ENCODE assay signal across 8 cellular contexts in genomic region chr3:188153949-188154757, GRCh38. TPM values are rescaled to one million over a fixed set of nuclear protein-coding genes. Genes with fewer than 3 reads are reported as not detected.
DNase-seq lines count a peak whose midpoint lies in the region; ATAC-seq, FAIRE-seq and TF ChIP-seq lines count a peak whose summit lies in the region.

A gene with protein sequence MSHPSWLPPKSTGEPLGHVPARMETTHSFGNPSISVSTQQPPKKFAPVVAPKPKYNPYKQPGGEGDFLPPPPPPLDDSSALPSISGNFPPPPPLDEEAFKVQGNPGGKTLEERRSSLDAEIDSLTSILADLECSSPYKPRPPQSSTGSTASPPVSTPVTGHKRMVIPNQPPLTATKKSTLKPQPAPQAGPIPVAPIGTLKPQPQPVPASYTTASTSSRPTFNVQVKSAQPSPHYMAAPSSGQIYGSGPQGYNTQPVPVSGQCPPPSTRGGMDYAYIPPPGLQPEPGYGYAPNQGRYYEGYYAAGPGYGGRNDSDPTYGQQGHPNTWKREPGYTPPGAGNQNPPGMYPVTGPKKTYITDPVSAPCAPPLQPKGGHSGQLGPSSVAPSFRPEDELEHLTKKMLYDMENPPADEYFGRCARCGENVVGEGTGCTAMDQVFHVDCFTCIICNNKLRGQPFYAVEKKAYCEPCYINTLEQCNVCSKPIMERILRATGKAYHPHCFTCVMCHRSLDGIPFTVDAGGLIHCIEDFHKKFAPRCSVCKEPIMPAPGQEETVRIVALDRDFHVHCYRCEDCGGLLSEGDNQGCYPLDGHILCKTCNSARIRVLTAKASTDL (plus strand): TSS chr3:188154157. CDS start chr3:188406121, 251,964 bp downstream.

- peak within 1 kb of the TSS; percentile 85 for H2BK120ac ChIP-seq in neuronal stem cell (ENCODE audit: low read depth, low read length)

- no CpG with 5 or more reads among the region's 75 CpGs for WGBS in neuronal stem cell (ENCODE audit: extremely low coverage in 2 of 2, insufficient read length in 2 of 2, insufficient replicate concordance in 1 of 2), 2 donors

- ATAC-seq in HG03439 (IDR thresholded peaks at IDR 0.05; ENCODE audit: unreplicated experiment) (peak; percentile 87), RWPE2 (ENCODE audit: low read depth) (peak; percentile 75), foreskin keratinocyte (peak; percentile 76)

- H3K9me3 ChIP-seq in BLaER1 (no peaks in the 10 kb centered on the region), RWPE2 (ENCODE audit: severe bottlenecking) (no peaks in the 10 kb centered on the region), neuronal stem cell (replicated peaks in 1 of 2; ENCODE audit: control insufficient read depth in 2 of 2, insufficient read depth in 1 of 2, low read depth in 1 of 2, low read length in 2 of 2) (no peaks in the 10 kb centered on the region)

- H3K4ac ChIP-seq in neuronal stem cell (ENCODE audit: low read length), result no peak within 1 kb of the TSS

- H3K27me3 ChIP-seq in BLaER1, result no peaks in the 10 kb centered on the region
- no peaks in the 10 kb centered on the region for H3K27me3 ChIP-seq in RWPE2 (ENCODE audit: insufficient read depth, poor library complexity, severe bottlenecking)
- no peaks in the 10 kb centered on the region for H3K27me3 ChIP-seq in foreskin keratinocyte
- H3K27me3 ChIP-seq in neuronal stem cell (ENCODE audit: control insufficient read depth in 3 of 3, insufficient read depth in 3 of 3, low read depth in 1 of 3, low read length in 3 of 3), result no peaks in the 10 kb centered on the region

- peaks cover 39% of the 10 kb centered on the region for H4K20me1 ChIP-seq in BLaER1

- peak within 1 kb of the TSS; percentile 97 for H3K18ac ChIP-seq in neuronal stem cell (ENCODE audit: low read length)

- H3K23ac ChIP-seq in neuronal stem cell (ENCODE audit: low read depth, low read length, poor library complexity), result peak within 1 kb of the TSS; percentile 57

- H3K4me1 ChIP-seq in BLaER1 (peaks cover 57% of the 10 kb centered on the region), RWPE2 (ENCODE audit: insufficient read depth, poor library complexity, severe bottlenecking) (peaks cover 3% of the 10 kb centered on the region), foreskin keratinocyte (peaks cover 17% of the 10 kb centered on the region), neuronal stem cell (ENCODE audit: control insufficient read depth in 2 of 2, insufficient read depth in 1 of 2, low read depth in 1 of 2, low read length in 2 of 2) (peaks cover 8 to 12% of the 10 kb centered on the region in 2 donors)

- H3K4me3 ChIP-seq in BLaER1 (peak within 1 kb of the TSS; percentile 83), RWPE2 (ENCODE audit: severe bottlenecking) (peak within 1 kb of the TSS; percentile 72), neuronal stem cell (ENCODE audit: low read length in 2 of 2) (peak within 1 kb of the TSS; percentile 54 to 94)

- H3K27ac ChIP-seq in BLaER1 (peak within 1 kb of the TSS; percentile 78), RWPE2 (ENCODE audit: poor library complexity, severe bottlenecking) (peak within 1 kb of the TSS; percentile 73), foreskin keratinocyte (peak within 1 kb of the TSS; percentile 46), neuronal stem cell (replicated peaks; ENCODE audit: low read length) (peak within 1 kb of the TSS; percentile 77)

- TF ChIP-seq CTCF in RWPE2 (IDR thresholded peaks at IDR 0.05; ENCODE audit: poor library complexity, severe bottlenecking) (no peak), foreskin keratinocyte (conservative IDR thresholded peaks at IDR 0.05) (no peak)

- peak within 1 kb of the TSS; percentile 93 for H2BK12ac ChIP-seq in neuronal stem cell (ENCODE audit: low read length)

- H3K9ac ChIP-seq in BLaER1, result peak within 1 kb of the TSS; percentile 84
- H3K9ac ChIP-seq in neuronal stem cell (ENCODE audit: low read depth, low read length, poor library complexity), result peak within 1 kb of the TSS; percentile 87

- no peak for FAIRE-seq in GM19239 (lab: Jason Lieb, UNC)

- peak within 1 kb of the TSS; percentile 82 for H4K91ac ChIP-seq in neuronal stem cell (ENCODE audit: low read depth, low read length, poor library complexity)

- peaks cover 1% of the 10 kb centered on the region; the same call in 1 of the 2 replicates for H3K36me3 ChIP-seq in BLaER1
- H3K36me3 ChIP-seq in RWPE2 (ENCODE audit: low read depth), result no peaks in the 10 kb centered on the region
- H3K36me3 ChIP-seq in neuronal stem cell (replicated peaks in 1 of 2; ENCODE audit: control insufficient read depth in 2 of 2, insufficient read depth in 2 of 2, low read length in 2 of 2), result peaks cover 0 to 3% of the 10 kb centered on the region in 2 donors

- DNase-seq in GM19239 (ENCODE audit: insufficient read length, low spot score), result peak; percentile 64
- DNase-seq in RWPE2 (ENCODE audit: low spot score), result peak; percentile 71
- DNase-seq in activated gamma-delta T cell treated with Interleukin-2 at 50 U/mL for 16 hours, result peak; percentile 74
- DNase-seq in foreskin keratinocyte, result peak; percentile 50 to 64
- DNase-seq in neuronal stem cell (ENCODE audit: low spot score), result peak; percentile 79
- peak; percentile 38 for DNase-seq in stromal cell of bone marrow (ENCODE audit: low read depth)

- H3K14ac ChIP-seq in neuronal stem cell (ENCODE audit: low read length), result peak within 1 kb of the TSS; percentile 86

- H2AK5ac ChIP-seq in neuronal stem cell (ENCODE audit: low read depth, low read length), result no peak within 1 kb of the TSS

- H3K79me1 ChIP-seq in neuronal stem cell (ENCODE audit: low read depth, low read length), result peaks cover 2% of the 10 kb centered on the region

- H3K4me2 ChIP-seq in BLaER1, result peak within 1 kb of the TSS; percentile 90
- peak within 1 kb of the TSS; percentile 90 for H3K4me2 ChIP-seq in neuronal stem cell (ENCODE audit: insufficient read depth, low read length, poor library complexity, severe bottlenecking)

- H4K8ac ChIP-seq in neuronal stem cell (ENCODE audit: low read depth, low read length), result no peak within 1 kb of the TSS

- peak within 1 kb of the TSS; percentile 30 for H2BK5ac ChIP-seq in neuronal stem cell (ENCODE audit: low read length)

- peak within 1 kb of the TSS; percentile 98 for H2AFZ ChIP-seq in neuronal stem cell (ENCODE audit: low read length)

- peak within 1 kb of the TSS; percentile 54 for H2BK15ac ChIP-seq in neuronal stem cell (ENCODE audit: low read length)

RNA-seq across cellular contexts. Expression of the gene that starts here (rescaled TPM):
- total RNA-seq in foreskin keratinocyte, result 23.0 and 27.5 TPM in 2 replicates
- polyA plus RNA-seq in foreskin keratinocyte, result 2.2 and 2.8 TPM in 2 replicates
- 9.2 TPM for polyA plus RNA-seq in neuronal stem cell (2013, experiment 1 of 2)
- polyA plus RNA-seq in neuronal stem cell (2013, experiment 2 of 2), result 10.2 TPM

Comparison
In these comparisons a context has a peak if more than half of its experiments do, and no peak if none do; other contexts are left out.
1. Peak in every context shown above with its lines: DNase-seq, ATAC-seq, H3K4me3 ChIP-seq and H3K27ac ChIP-seq.